Comparison of ENCODE assay signal across 8 cellular contexts in the genomic region with DNA sequence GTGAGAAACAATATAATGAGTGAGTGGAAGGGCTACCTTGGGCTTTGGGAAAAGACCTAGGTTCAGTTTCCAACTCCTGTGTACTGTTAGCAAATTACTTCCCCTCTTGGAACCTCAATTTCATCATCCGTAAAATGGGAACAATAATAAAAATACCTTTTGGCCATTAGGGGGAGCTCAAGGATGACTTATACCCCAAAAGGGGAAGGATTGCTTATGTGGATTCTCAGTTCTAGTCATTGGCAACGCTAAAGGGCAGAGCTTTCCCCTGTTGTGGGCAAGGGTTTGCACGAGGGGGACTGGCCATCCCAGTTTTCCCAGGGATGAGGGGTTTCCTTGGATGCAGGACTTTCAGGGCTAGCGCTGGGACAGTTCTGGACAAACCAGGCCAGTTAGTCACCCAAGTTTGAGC. TPM values are rescaled to one million over a fixed set of nuclear protein-coding genes. Genes with fewer than 3 reads are reported as not detected.
DNase-seq lines count a peak whose midpoint lies in the region; ATAC-seq, FAIRE-seq and TF ChIP-seq lines count a peak whose summit lies in the region.

No MANE protein-coding gene starts in this region.

- no peak for ATAC-seq in psoas muscle

- intact Hi-C loops in psoas muscle (cut with DNase I) = loop anchor here (2.0 to 5.0 kb wide), 3 partner anchors 185 to 200 kb away; no protein-coding TSS in a partner anchor

- peaks cover 1% of the 10 kb centered on the region for H3K79me2 ChIP-seq in fibroblast of lung (ENCODE audit: control insufficient read depth, insufficient read depth, low read length)

- FAIRE-seq in GM18507 (lab: Jason Lieb, UNC) = peak; percentile 87

- TF ChIP-seq CTCF in fibroblast of lung (conservative IDR thresholded peaks at IDR 0.05 in 1 of 2, IDR thresholded peaks at IDR 0.05 in 1 of 2; ENCODE audit: low read depth in 1 of 2, low read length in 2 of 2) (peak; percentile 37 to 56), psoas muscle (IDR thresholded peaks at IDR 0.05) (peak; percentile 51)

- H3K4me1 ChIP-seq in fibroblast of lung (ENCODE audit: control insufficient read depth, extremely low read depth, insufficient read depth, low read length) (peaks cover 2% of the 10 kb centered on the region), psoas muscle (peaks cover 18% of the 10 kb centered on the region)

- H3K9me3 ChIP-seq in fibroblast of lung (ENCODE audit: control insufficient read depth, insufficient read depth, low read depth, low read length) (no peaks in the 10 kb centered on the region), psoas muscle (no peaks in the 10 kb centered on the region), MG63 (no peaks in the 10 kb centered on the region)

- no peak overlapping the region for H2AFZ ChIP-seq in fibroblast of lung (ENCODE audit: low read length)

- H3K27me3 ChIP-seq in fibroblast of lung (ENCODE audit: control insufficient read depth, insufficient read depth, low read length) = no peaks in the 10 kb centered on the region
- no peaks in the 10 kb centered on the region for H3K27me3 ChIP-seq in psoas muscle (ENCODE audit: insufficient read depth in 3 of 3, low read length in 2 of 3)
- H3K27me3 ChIP-seq in MG63 = no peaks in the 10 kb centered on the region; the same call in 1 of the 2 replicates

- H3K36me3 ChIP-seq in fibroblast of lung (ENCODE audit: control insufficient read depth, insufficient read depth, low read length) = no peaks in the 10 kb centered on the region
- no peaks in the 10 kb centered on the region for H3K36me3 ChIP-seq in psoas muscle (ENCODE audit: insufficient read depth in 1 of 2, low read depth in 1 of 2)
- no peaks in the 10 kb centered on the region for H3K36me3 ChIP-seq in MG63

- 29 to 42% (median 29%) methylated on average over 4 of the region's 4 CpGs for WGBS in psoas muscle, 3 donors

- no peak overlapping the region for H3K4me2 ChIP-seq in fibroblast of lung (ENCODE audit: extremely low read depth, insufficient read depth, low read length)

- in situ Hi-C loops in KBM-7 (cut with MboI; ENCODE audit: low pct_unique_long_range_greater_than_20kb, low sequenced_read_pairs) = loop anchor here (10.0 kb wide), 1 partner anchor 182 kb away; no protein-coding TSS in a partner anchor

- H4K20me1 ChIP-seq in fibroblast of lung (ENCODE audit: control insufficient read depth, extremely low read depth, insufficient read depth, low read length) = no peaks in the 10 kb centered on the region

- H3K9ac ChIP-seq in fibroblast of lung (ENCODE audit: insufficient read depth, low read length) = no peak overlapping the region

- H3K27ac ChIP-seq in fibroblast of lung (ENCODE audit: insufficient read depth, low read length) (no peak overlapping the region), psoas muscle (no peak overlapping the region)

- H3K4me3 ChIP-seq in fibroblast of lung (replicated peaks in 1 of 4; ENCODE audit: control extremely low read depth in 1 of 4, insufficient read depth in 1 of 4, low read depth in 3 of 4, low read length in 4 of 4) (no peak overlapping the region), psoas muscle (no peak overlapping the region), MG63 (no peak overlapping the region)

- peak; percentile 89 for DNase-seq in CD1c-positive myeloid dendritic cell (ENCODE audit: extremely low spot score)
- DNase-seq in GM18507 (ENCODE audit: extremely low spot score, insufficient read length, low read depth) = peak; percentile 33
- peak; percentile 83 for DNase-seq in KBM-7
- DNase-seq in SKM-1 treated with dmso at 0.1 percent for 144 hours (lab: John Stamatoyannopoulos, UW; ENCODE audit: unreplicated experiment) = peak; percentile 73
- peak; percentile 31 to 61 for DNase-seq in fibroblast of lung (ENCODE audit: low read depth in 2 of 2)
- no peak for DNase-seq in psoas muscle
- DNase-seq in stimulated activated CD4-positive, alpha-beta T cell treated with anti-CD3 and anti-CD28 coated beads, Interleukin-2, amount 100 ng/mL, for 24 hours = no peak
- DNase-seq in MG63 = no peak

RNA-seq across cellular contexts. Expression of a gene that starts 3.1 kb away (rescaled TPM):
- 15.4 and 21.8 TPM in 2 replicates for total RNA-seq in fibroblast of lung
- polyA plus RNA-seq in fibroblast of lung = 56.1 and 77.9 TPM in 2 replicates
- 82.1 and 83.1 TPM in 2 replicates for polyA plus RNA-seq in fibroblast of lung (2012)
- 60.8 and 70.3 TPM in 2 replicates for polyA minus RNA-seq in fibroblast of lung (ENCODE audit: low replicate concordance)
- 10 to 100 TPM; 52.1 to 79.6 (median 71.8) TPM for total RNA-seq in psoas muscle
- 10 to 100 TPM; 53.0 to 67.2 (median 54.0) TPM for polyA plus RNA-seq in psoas muscle
- total RNA-seq in MG63 (2014; rRNA removed; shearing (Covaris generic); ENCODE audit: low replicate concordance) = 19.2 and 130 TPM in 2 replicates

RNA-seq across cellular contexts. Expression of a gene that starts 3.8 kb away (rescaled TPM):
- 2.8 and 6.2 TPM in 2 replicates for total RNA-seq in fibroblast of lung
- polyA plus RNA-seq in fibroblast of lung = 0.54 and 6.3 TPM in 2 replicates
- 0.46 and 5.7 TPM in 2 replicates for polyA plus RNA-seq in fibroblast of lung (2012)
- polyA minus RNA-seq in fibroblast of lung (ENCODE audit: low replicate concordance) = 1.0 and 2.6 TPM in 2 replicates
- 1 to 10 TPM in 2 of 4 donors, under 1 TPM in 2; 0.66 to 2.5 (median 1.4) TPM for total RNA-seq in psoas muscle
- 1 to 10 TPM in 1 of 3 donors, under 1 TPM in 2; 0.39 to 1.4 (median 0.82) TPM for polyA plus RNA-seq in psoas muscle
- 5.3 TPM in 1 of 2 replicates, not detected in the other for total RNA-seq in MG63 (2014; rRNA removed; shearing (Covaris generic); ENCODE audit: low replicate concordance)

Comparison
In these comparisons a context has a peak if more than half of its experiments do, and no peak if none do; other contexts are left out.
1. DNase-seq: peak in CD1c-positive myeloid dendritic cell (single experiment), GM18507 (single experiment), KBM-7 (single experiment), SKM-1 treated with dmso at 0.1 percent for 144 hours (single experiment) and fibroblast of lung (2 of 2); none in psoas muscle (0 of 2), stimulated activated CD4-positive, alpha-beta T cell treated with anti-CD3 and anti-CD28 coated beads, Interleukin-2, amount 100 ng/mL, for 24 hours (0 of 2) and MG63 (single experiment).